Comparison of ENCODE assay signal across 10 cellular contexts in genomic region chrX:114626323-114626722, GRCh38. TPM values are rescaled to one million over a fixed set of nuclear protein-coding genes. Genes with fewer than 3 reads are reported as not detected.
DNase-seq lines count a peak whose midpoint lies in the region; ATAC-seq and TF ChIP-seq lines count a peak whose summit lies in the region.
"Had no signal": no experiment of that assay in that cellular context is flagged by ENCODE, and none has a peak within 500 bp of the region (broad histone marks: within the 10 kb centered on the region; RNA-seq: fewer than 3 reads in every experiment).

No MANE protein-coding gene starts in this region.

- peak; percentile 0 for DNase-seq in A172 (ENCODE audit: low spot score)
- peak; percentile 16 for DNase-seq in fibroblast of peridontal ligament (ENCODE audit: extremely low read depth)
- no peak for DNase-seq in SIG-M5 (lab: John Stamatoyannopoulos, UW)
- no peak for DNase-seq in NCI-H345 treated with DMSO at 0.1 percent for 48 hours (lab: John Stamatoyannopoulos, UW; ENCODE audit: unreplicated experiment)
- no peak for DNase-seq in germinal center (ENCODE audit: low spot score)
- DNase-seq in NK-92 treated with Interleukin-12 subunit alpha and Interleukin-12 subunit beta, amount 100 ng/mL, for 24 hours (lab: John Stamatoyannopoulos, UW) = no peak
- DNase-seq: DMS79, left ventricle myocardium superior had no signal

- H3K9ac ChIP-seq in OCI-LY3 (ENCODE audit: low read length) = no peak overlapping the region

- no peaks in the 10 kb centered on the region for H3K9me3 ChIP-seq in OCI-LY3 (ENCODE audit: insufficient read depth, low read length)

- no peak overlapping the region for H3K4me3 ChIP-seq in OCI-LY3 (ENCODE audit: low read length)

- no peak overlapping the region for H3K27ac ChIP-seq in OCI-LY3 (ENCODE audit: low read length)

- peak; percentile 53 for TF ChIP-seq CTCF in OCI-LY3 (IDR thresholded peaks at IDR 0.05; ENCODE audit: low read depth, low read length)

- no peaks in the 10 kb centered on the region for H3K27me3 ChIP-seq in OCI-LY3 (ENCODE audit: low read depth, low read length)

- H2AFZ ChIP-seq in OCI-LY3 (ENCODE audit: low read depth, low read length) = no peak overlapping the region

- no peaks in the 10 kb centered on the region for H4K20me1 ChIP-seq in OCI-LY3 (ENCODE audit: insufficient read depth, low read length)

- no peaks in the 10 kb centered on the region for H3K79me2 ChIP-seq in OCI-LY3 (ENCODE audit: low read length)

- H3K4me2 ChIP-seq in OCI-LY3 (ENCODE audit: low read length) = no peak overlapping the region

- H3K36me3 ChIP-seq in OCI-LY3 (replicated peaks; ENCODE audit: low read depth, low read length) = no peaks in the 10 kb centered on the region

- H3K4me1 ChIP-seq in OCI-LY3 (ENCODE audit: low read length) = no peaks in the 10 kb centered on the region

- ATAC-seq in GM18502 (IDR thresholded peaks at IDR 0.05; ENCODE audit: poor library complexity, unreplicated experiment) = peak; percentile 48
- ATAC-seq: left ventricle myocardium superior had no signal

RNA-seq across cellular contexts. Expression of gene HTR2C, which starts 42.4 kb away (rescaled TPM):
- 1.5 and 2.2 TPM in 2 replicates for total RNA-seq in A172 (2014; rRNA removed; shearing (Covaris generic))
- total RNA-seq: left ventricle myocardium superior had no signal

Comparison
In these comparisons a context has a peak if more than half of its experiments do, and no peak if none do; other contexts are left out.
1. DNase-seq: peak in A172 (single experiment) and fibroblast of peridontal ligament (single experiment); none in SIG-M5 (single experiment), NCI-H345 treated with DMSO at 0.1 percent for 48 hours (single experiment), germinal center (single experiment) and NK-92 treated with Interleukin-12 subunit alpha and Interleukin-12 subunit beta, amount 100 ng/mL, for 24 hours (single experiment).